Comparison of ENCODE assay signal across 9 cellular contexts in genomic region chrX:17046478-17047097, GRCh38.
DNase-seq lines count a peak whose midpoint lies in the region; TF ChIP-seq lines count a peak whose summit lies in the region.
"Had no signal": no experiment of that assay in that cellular context is flagged by ENCODE, and none has a peak within 500 bp of the region (broad histone marks: within the 10 kb centered on the region; RNA-seq: fewer than 3 reads in every experiment).

No MANE protein-coding gene starts in this region.

- no peak overlapping the region for H4K8ac ChIP-seq in neuronal stem cell (ENCODE audit: low read depth, low read length)

- no peak overlapping the region for H3K27ac Mint-ChIP-seq in activated T-cell treated with anti-CD3 and anti-CD28 coated beads, Interleukin-2, amount 50 U/mL, for 24 hours

- H3K9me2 ChIP-seq in Karpas-422 (replicated peaks; ENCODE audit: insufficient read depth, low read length): no peaks in the 10 kb centered on the region

- H2AK5ac ChIP-seq in neuronal stem cell (ENCODE audit: low read depth, low read length): no peak overlapping the region

- H3K4me1 ChIP-seq in Karpas-422 (ENCODE audit: low read length) (peaks cover 9% of the 10 kb centered on the region), OCI-LY3 (ENCODE audit: low read length) (no peaks in the 10 kb centered on the region), neuronal stem cell (ENCODE audit: control insufficient read depth in 2 of 2, insufficient read depth in 1 of 2, low read depth in 1 of 2, low read length in 2 of 2) (no peaks in the 10 kb centered on the region), uterus (no peaks in the 10 kb centered on the region)
- H3K4me1 ChIP-seq: BLaER1 had no signal

- no peak overlapping the region for H3K23ac ChIP-seq in neuronal stem cell (ENCODE audit: low read depth, low read length, poor library complexity)

- no peak for TF ChIP-seq POLR2A in uterus (IDR thresholded peaks at IDR 0.05)

- H3K4me2 ChIP-seq in Karpas-422 (ENCODE audit: low read depth, low read length, poor library complexity, severe bottlenecking): no peak overlapping the region
- H3K4me2 ChIP-seq in OCI-LY3 (ENCODE audit: low read length): peak overlapping the region; percentile 50
- no peak overlapping the region for H3K4me2 ChIP-seq in neuronal stem cell (ENCODE audit: insufficient read depth, low read length, poor library complexity, severe bottlenecking)
- H3K4me2 ChIP-seq: BLaER1 had no signal

- intact Hi-C loops in uterus (cut with DNase I; ENCODE audit: low total_unique reads): no loop called here

- H3K79me1 ChIP-seq in neuronal stem cell (ENCODE audit: low read depth, low read length): no peaks in the 10 kb centered on the region

- no peak overlapping the region for H2BK120ac ChIP-seq in neuronal stem cell (ENCODE audit: low read depth, low read length)

- H3K27me3 ChIP-seq in Karpas-422 (ENCODE audit: low read length) (no peaks in the 10 kb centered on the region), OCI-LY3 (ENCODE audit: low read depth, low read length) (no peaks in the 10 kb centered on the region), neuronal stem cell (ENCODE audit: control insufficient read depth in 3 of 3, insufficient read depth in 3 of 3, low read depth in 1 of 3, low read length in 3 of 3) (peaks cover 0 to 19% (median 0%) of the 10 kb centered on the region in 3 experiments), uterus (no peaks in the 10 kb centered on the region)

- H3K79me2 ChIP-seq in Karpas-422 (ENCODE audit: low read length): no peaks in the 10 kb centered on the region
- no peaks in the 10 kb centered on the region for H3K79me2 ChIP-seq in OCI-LY3 (ENCODE audit: low read length)

- H3K27ac ChIP-seq in Karpas-422 (ENCODE audit: low read length) (no peak overlapping the region), OCI-LY3 (ENCODE audit: low read length) (no peak overlapping the region), neuronal stem cell (replicated peaks; ENCODE audit: low read length) (no peak overlapping the region), uterus (peak overlapping the region in 1 of 2 donors; percentile 27)
- H3K27ac ChIP-seq: BLaER1 had no signal

- TF ChIP-seq CTCF in OCI-LY3 (IDR thresholded peaks at IDR 0.05; ENCODE audit: low read depth, low read length) (peak; percentile 85), fibroblast of villous mesenchyme (IDR thresholded peaks at IDR 0.05; ENCODE audit: insufficient read depth, low read depth, low read length) (peak; percentile 77), uterus (IDR thresholded peaks at IDR 0.05) (peak; percentile 41 to 69 (median 61))

- H3K14ac ChIP-seq in neuronal stem cell (ENCODE audit: low read length): no peak overlapping the region

- H3K9me3 ChIP-seq in Karpas-422 (ENCODE audit: low read length) (no peaks in the 10 kb centered on the region), OCI-LY3 (ENCODE audit: insufficient read depth, low read length) (no peaks in the 10 kb centered on the region), neuronal stem cell (replicated peaks in 1 of 2; ENCODE audit: control insufficient read depth in 2 of 2, insufficient read depth in 1 of 2, low read depth in 1 of 2, low read length in 2 of 2) (no peaks in the 10 kb centered on the region), uterus (no peaks in the 10 kb centered on the region)
- H3K9me3 ChIP-seq: BLaER1 had no signal

- no peaks in the 10 kb centered on the region for H3K4me1 Mint-ChIP-seq in activated T-cell treated with anti-CD3 and anti-CD28 coated beads, Interleukin-2, amount 50 U/mL, for 24 hours (ENCODE audit: low read depth)

- no peak overlapping the region for H4K91ac ChIP-seq in neuronal stem cell (ENCODE audit: low read depth, low read length, poor library complexity)

- no peak overlapping the region for H3K4ac ChIP-seq in neuronal stem cell (ENCODE audit: low read length)

- H2BK12ac ChIP-seq in neuronal stem cell (ENCODE audit: low read length): no peak overlapping the region

- no peak overlapping the region for H3K18ac ChIP-seq in neuronal stem cell (ENCODE audit: low read length)

- DNase-seq in NCI-H1436 (lab: John Stamatoyannopoulos, UW) (peak; percentile 50), NCI-H1436 treated with DMSO at 0.1 percent for 48 hours (lab: John Stamatoyannopoulos, UW) (no peak), Karpas-422 (peak; percentile 84), fibroblast of villous mesenchyme (ENCODE audit: low read depth) (peak; percentile 70), neuronal stem cell (ENCODE audit: low spot score) (peak; percentile 26), uterus (peak; percentile 46 to 67)
- DNase-seq in activated T-cell treated with anti-CD3 and anti-CD28 coated beads, Interleukin-2, amount 50 U/mL, for 24 hours: peak; percentile 34

- no peaks in the 10 kb centered on the region for H3K9me3 Mint-ChIP-seq in activated T-cell treated with anti-CD3 and anti-CD28 coated beads, Interleukin-2, amount 50 U/mL, for 24 hours

- no peaks in the 10 kb centered on the region for H4K20me1 ChIP-seq in Karpas-422 (ENCODE audit: insufficient read depth, low read depth, low read length)
- no peaks in the 10 kb centered on the region for H4K20me1 ChIP-seq in OCI-LY3 (ENCODE audit: insufficient read depth, low read length)
- H4K20me1 ChIP-seq: BLaER1 had no signal

- H3K4me3 ChIP-seq in Karpas-422 (ENCODE audit: low read length): no peak overlapping the region
- peak overlapping the region; percentile 31; the same call in 1 of the 2 replicates for H3K4me3 ChIP-seq in OCI-LY3 (ENCODE audit: low read length)
- H3K4me3 ChIP-seq in fibroblast of villous mesenchyme (ENCODE audit: low read depth, low read length): no peak overlapping the region
- no peak overlapping the region for H3K4me3 ChIP-seq in neuronal stem cell (ENCODE audit: low read length in 2 of 2)
- no peak overlapping the region for H3K4me3 ChIP-seq in uterus
- H3K4me3 ChIP-seq: BLaER1 had no signal

- H3K36me3 ChIP-seq in Karpas-422 (ENCODE audit: insufficient read depth, low read length): no peaks in the 10 kb centered on the region
- H3K36me3 ChIP-seq in OCI-LY3 (replicated peaks; ENCODE audit: low read depth, low read length): no peaks in the 10 kb centered on the region
- H3K36me3 ChIP-seq in neuronal stem cell (replicated peaks in 1 of 2; ENCODE audit: control insufficient read depth in 2 of 2, insufficient read depth in 2 of 2, low read length in 2 of 2): no peaks in the 10 kb centered on the region
- H3K36me3 ChIP-seq in uterus: no peaks in the 10 kb centered on the region
- H3K36me3 ChIP-seq: BLaER1 had no signal

- H3K9ac ChIP-seq in Karpas-422 (ENCODE audit: low read length): no peak overlapping the region
- H3K9ac ChIP-seq in OCI-LY3 (ENCODE audit: low read length): no peak overlapping the region
- no peak overlapping the region for H3K9ac ChIP-seq in neuronal stem cell (ENCODE audit: low read depth, low read length, poor library complexity)
- H3K9ac ChIP-seq: BLaER1 had no signal

- H3K4me3 Mint-ChIP-seq in activated T-cell treated with anti-CD3 and anti-CD28 coated beads, Interleukin-2, amount 50 U/mL, for 24 hours: no peak overlapping the region

- peaks cover 44% of the 10 kb centered on the region for H3K27me3 Mint-ChIP-seq in activated T-cell treated with anti-CD3 and anti-CD28 coated beads, Interleukin-2, amount 50 U/mL, for 24 hours

- no peaks in the 10 kb centered on the region for H3K36me3 Mint-ChIP-seq in activated T-cell treated with anti-CD3 and anti-CD28 coated beads, Interleukin-2, amount 50 U/mL, for 24 hours (ENCODE audit: low read depth)

- H2AFZ ChIP-seq in Karpas-422 (ENCODE audit: low read length) (no peak overlapping the region), OCI-LY3 (ENCODE audit: low read depth, low read length) (peak overlapping the region; percentile 45; the same call in 1 of the 2 replicates), neuronal stem cell (ENCODE audit: low read length) (no peak overlapping the region)

- no peak overlapping the region for H2BK5ac ChIP-seq in neuronal stem cell (ENCODE audit: low read length)

- no CpG with 5 or more reads among the region's 5 CpGs for WGBS in neuronal stem cell (ENCODE audit: extremely low coverage in 2 of 2, insufficient read length in 2 of 2, insufficient replicate concordance in 1 of 2), 2 donors

- no peak overlapping the region for H2BK15ac ChIP-seq in neuronal stem cell (ENCODE audit: low read length)
